ENCODE assay signal across 8 cellular contexts in the genomic region with DNA sequence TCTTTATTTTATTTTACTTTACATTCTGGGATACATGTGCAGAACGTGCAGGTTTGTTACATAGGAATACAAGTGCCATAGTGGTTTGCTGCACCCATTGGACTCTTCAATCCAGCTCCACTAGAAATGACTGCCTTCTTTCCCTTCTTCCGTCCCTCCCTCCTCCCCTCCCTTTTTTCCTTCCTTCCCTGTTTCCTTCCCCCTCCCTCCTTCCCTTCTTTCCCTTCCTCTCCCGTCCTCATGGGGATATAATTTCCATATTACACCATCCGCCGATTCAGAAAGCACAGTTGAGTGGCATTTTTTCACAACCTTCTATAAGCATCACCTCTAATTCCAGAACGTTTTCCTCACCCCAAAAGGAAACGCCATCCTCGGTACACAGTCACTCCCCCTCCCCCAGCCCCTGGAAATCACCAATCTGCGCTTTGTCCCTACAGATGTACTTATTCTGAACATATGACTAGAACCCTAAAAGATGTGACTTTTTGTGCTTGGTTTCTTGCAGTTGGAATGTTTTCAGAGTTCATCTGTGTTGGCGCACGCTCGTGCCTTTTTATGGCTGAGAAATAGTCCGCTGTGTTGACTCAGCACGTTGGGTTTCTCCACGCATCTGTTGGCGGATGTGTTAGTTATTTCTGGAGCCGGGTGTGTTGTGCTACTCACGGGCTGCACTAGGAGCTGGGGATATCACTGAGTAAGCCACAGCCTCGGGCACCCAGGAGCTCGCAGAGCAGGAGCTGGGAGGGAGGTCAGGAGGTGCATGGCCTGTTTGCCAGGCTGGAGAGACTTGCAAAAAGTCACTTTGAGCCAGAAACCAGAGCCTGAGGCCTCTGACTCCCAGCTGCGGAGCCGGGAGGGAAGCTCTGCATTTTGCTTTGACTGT.
A peak's percentile ranks its signal among the peaks of the same experiment; 100 is the strongest.
DNase-seq lines count a peak whose midpoint lies in the region; ATAC-seq and TF ChIP-seq lines count a peak whose summit lies in the region.

No MANE protein-coding gene starts in this region.

- H3K9me3 ChIP-seq in CD4-positive, alpha-beta memory T cell (ENCODE audit: control insufficient read depth in 1 of 2, low read length in 2 of 2): no peaks in the 10 kb centered on the region
- no peaks in the 10 kb centered on the region for H3K9me3 ChIP-seq in NT2/D1 (ENCODE audit: insufficient read depth, low read length)
- no peaks in the 10 kb centered on the region for H3K9me3 ChIP-seq in thymus (ENCODE audit: control insufficient read depth)

- H3K36me3 ChIP-seq in CD4-positive, alpha-beta memory T cell (ENCODE audit: insufficient read depth, low read length): peaks cover 32% of the 10 kb centered on the region
- H3K36me3 ChIP-seq in NT2/D1 (ENCODE audit: insufficient read depth, insufficient read length, low read length): peaks cover 45% of the 10 kb centered on the region
- H3K36me3 ChIP-seq in thymus (ENCODE audit: control insufficient read depth, insufficient read depth): peaks cover 58% of the 10 kb centered on the region

- H3K27me3 Mint-ChIP-seq in CD4-positive, alpha-beta memory T cell: no peaks in the 10 kb centered on the region
- no peaks in the 10 kb centered on the region for H3K27me3 Mint-ChIP-seq in chondrocyte (ENCODE audit: low read depth)
- no peaks in the 10 kb centered on the region for H3K27me3 Mint-ChIP-seq in activated CD8-positive, alpha-beta memory T cell treated with anti-CD3 and anti-CD28 coated beads, Interleukin-2, amount 10 ng/mL, durations not matched to agents 7 days and 5 days

- CTCF ChIA-PET in CD4-positive, alpha-beta memory T cell (lab: Charles Lee; ENCODE audit: partially characterized antibody): interaction anchor here (0.9 to 2.1 kb wide), 5 partner anchors 34 to 77 kb away, joined by 3 to 6 read pairs (median 3); no protein-coding TSS in a partner anchor
- CTCF ChIA-PET in activated CD8-positive, alpha-beta memory T cell treated with anti-CD3 and anti-CD28 coated beads, Interleukin-2, amount 10 ng/mL, durations not matched to agents 7 days and 5 days (lab: Charles Lee): interaction anchor here (0.6 to 2.1 kb wide), 4 partner anchors 47 to 146 kb away, joined by 3 to 5 read pairs (median 4); no protein-coding TSS in a partner anchor

- peak overlapping the region; percentile 47 for H3K9ac ChIP-seq in NT2/D1 (ENCODE audit: insufficient read length, low read depth)

- H3K4me3 ChIP-seq in CD4-positive, alpha-beta memory T cell (ENCODE audit: low read length in 2 of 2): no peak overlapping the region
- H3K4me3 ChIP-seq in NT2/D1 (ENCODE audit: insufficient read length, low read depth) (no peak overlapping the region), lower leg skin (ENCODE audit: low read depth, poor library complexity, severe bottlenecking) (no peak overlapping the region), thymus (ENCODE audit: low read length) (no peak overlapping the region)

- TF ChIP-seq POLR2A in lower leg skin (IDR thresholded peaks at IDR 0.05): no peak

- 19 to 20% methylated on average over 21 to 22 of the region's 22 CpGs for WGBS in lower leg skin, 2 donors
- 87% methylated on average over 22 of the region's 22 CpGs for WGBS in thymus

- H3K4me1 Mint-ChIP-seq in CD4-positive, alpha-beta memory T cell: peaks cover 57 to 84% (median 69%) of the 10 kb centered on the region in 4 donors
- H3K4me1 Mint-ChIP-seq in chondrocyte (ENCODE audit: low read depth): peaks cover 84% of the 10 kb centered on the region
- H3K4me1 Mint-ChIP-seq in activated CD8-positive, alpha-beta memory T cell treated with anti-CD3 and anti-CD28 coated beads, Interleukin-2, amount 10 ng/mL, durations not matched to agents 7 days and 5 days: peaks cover 67% of the 10 kb centered on the region

- intact Hi-C loops in CD4-positive, alpha-beta memory T cell (cut with micrococcal nuclease): no loop called here
- intact Hi-C loops in lower leg skin (cut with DNase I; ENCODE audit: low total_unique reads): no loop called here

- H3K36me3 Mint-ChIP-seq in CD4-positive, alpha-beta memory T cell: peaks cover 33 to 54% of the 10 kb centered on the region in 2 donors
- H3K36me3 Mint-ChIP-seq in chondrocyte (ENCODE audit: low read depth): peaks cover 4% of the 10 kb centered on the region
- H3K36me3 Mint-ChIP-seq in activated CD8-positive, alpha-beta memory T cell treated with anti-CD3 and anti-CD28 coated beads, Interleukin-2, amount 10 ng/mL, durations not matched to agents 7 days and 5 days: peaks cover 40% of the 10 kb centered on the region

- peak in 1 of 5 donors; percentile 43 for DNase-seq in CD4-positive, alpha-beta memory T cell
- DNase-seq in NT2/D1 (ENCODE audit: low read depth, low spot score) (no peak), chondrocyte (ENCODE audit: low spot score) (no peak), lower leg skin (ENCODE audit: low spot score in 2 of 2) (peak; percentile 82 to 94), COLO668 (lab: John Stamatoyannopoulos, UW; ENCODE audit: unreplicated experiment) (no peak)
- DNase-seq in activated CD8-positive, alpha-beta memory T cell treated with anti-CD3 and anti-CD28 coated beads, Interleukin-2, amount 10 ng/mL, durations not matched to agents 7 days and 5 days: no peak

- H3K4me3 Mint-ChIP-seq in CD4-positive, alpha-beta memory T cell: peak overlapping the region in 6 of 8 donors; percentile 33 to 75 (median 55)
- H3K4me3 Mint-ChIP-seq in chondrocyte (ENCODE audit: unreplicated experiment): peak overlapping the region; percentile 55
- H3K4me3 Mint-ChIP-seq in activated CD8-positive, alpha-beta memory T cell treated with anti-CD3 and anti-CD28 coated beads, Interleukin-2, amount 10 ng/mL, durations not matched to agents 7 days and 5 days: no peak overlapping the region

- no peak for ATAC-seq in activated CD8-positive, alpha-beta memory T cell treated with anti-CD3 and anti-CD28 coated beads, Interleukin-2, amount 10 ng/mL, durations not matched to agents 7 days and 5 days
- no peak for ATAC-seq in HG03108 (IDR thresholded peaks at IDR 0.05; ENCODE audit: unreplicated experiment)

- peak overlapping the region; percentile 74 to 94 (median 87) for H3K27ac Mint-ChIP-seq in CD4-positive, alpha-beta memory T cell
- peak overlapping the region; percentile 98 for H3K27ac Mint-ChIP-seq in chondrocyte (ENCODE audit: unreplicated experiment)
- H3K27ac Mint-ChIP-seq in activated CD8-positive, alpha-beta memory T cell treated with anti-CD3 and anti-CD28 coated beads, Interleukin-2, amount 10 ng/mL, durations not matched to agents 7 days and 5 days: no peak overlapping the region

- no peaks in the 10 kb centered on the region for H3K9me3 Mint-ChIP-seq in CD4-positive, alpha-beta memory T cell
- no peaks in the 10 kb centered on the region for H3K9me3 Mint-ChIP-seq in chondrocyte (ENCODE audit: low read depth)
- no peaks in the 10 kb centered on the region for H3K9me3 Mint-ChIP-seq in activated CD8-positive, alpha-beta memory T cell treated with anti-CD3 and anti-CD28 coated beads, Interleukin-2, amount 10 ng/mL, durations not matched to agents 7 days and 5 days (ENCODE audit: low read depth)

- H3K27ac ChIP-seq in CD4-positive, alpha-beta memory T cell (ENCODE audit: low read depth, low read length): peak overlapping the region; percentile 30
- peak overlapping the region; percentile 53 for H3K27ac ChIP-seq in thymus (ENCODE audit: low read depth)

- peaks cover 99% of the 10 kb centered on the region for H3K4me1 ChIP-seq in CD4-positive, alpha-beta memory T cell (ENCODE audit: insufficient read depth, low read length)
- H3K4me1 ChIP-seq in NT2/D1 (ENCODE audit: insufficient read depth, insufficient read length) (peaks cover 59% of the 10 kb centered on the region), thymus (ENCODE audit: control insufficient read depth, insufficient read depth, low read length) (peaks cover 43% of the 10 kb centered on the region)

- no peaks in the 10 kb centered on the region for H3K27me3 ChIP-seq in CD4-positive, alpha-beta memory T cell (ENCODE audit: insufficient read depth, low read length)
- H3K27me3 ChIP-seq in NT2/D1 (ENCODE audit: insufficient read depth, insufficient read length) (no peaks in the 10 kb centered on the region), thymus (ENCODE audit: control insufficient read depth, insufficient read depth) (no peaks in the 10 kb centered on the region)

- POLR2A ChIA-PET in CD4-positive, alpha-beta memory T cell (lab: Charles Lee; ENCODE audit: partially characterized antibody): interaction anchor here (0.5 to 9.8 kb wide), 18 partner anchors 8 to 146 kb away, joined by 3 to 221 read pairs (median 3); no protein-coding TSS in a partner anchor

- TF ChIP-seq CTCF in chondrocyte (IDR thresholded peaks at IDR 0.05): no peak
- TF ChIP-seq CTCF in lower leg skin (IDR thresholded peaks at IDR 0.05): no peak

Comparison
In these comparisons a context has a peak if more than half of its experiments do, and no peak if none do; other contexts are left out.
1. DNase-seq: peak in lower leg skin (2 of 2); none in NT2/D1 (single experiment), chondrocyte (single experiment), COLO668 (single experiment) and activated CD8-positive, alpha-beta memory T cell treated with anti-CD3 and anti-CD28 coated beads, Interleukin-2, amount 10 ng/mL, durations not matched to agents 7 days and 5 days (single experiment).